ENCODE assay signal across 21 cellular contexts in the genomic region with DNA sequence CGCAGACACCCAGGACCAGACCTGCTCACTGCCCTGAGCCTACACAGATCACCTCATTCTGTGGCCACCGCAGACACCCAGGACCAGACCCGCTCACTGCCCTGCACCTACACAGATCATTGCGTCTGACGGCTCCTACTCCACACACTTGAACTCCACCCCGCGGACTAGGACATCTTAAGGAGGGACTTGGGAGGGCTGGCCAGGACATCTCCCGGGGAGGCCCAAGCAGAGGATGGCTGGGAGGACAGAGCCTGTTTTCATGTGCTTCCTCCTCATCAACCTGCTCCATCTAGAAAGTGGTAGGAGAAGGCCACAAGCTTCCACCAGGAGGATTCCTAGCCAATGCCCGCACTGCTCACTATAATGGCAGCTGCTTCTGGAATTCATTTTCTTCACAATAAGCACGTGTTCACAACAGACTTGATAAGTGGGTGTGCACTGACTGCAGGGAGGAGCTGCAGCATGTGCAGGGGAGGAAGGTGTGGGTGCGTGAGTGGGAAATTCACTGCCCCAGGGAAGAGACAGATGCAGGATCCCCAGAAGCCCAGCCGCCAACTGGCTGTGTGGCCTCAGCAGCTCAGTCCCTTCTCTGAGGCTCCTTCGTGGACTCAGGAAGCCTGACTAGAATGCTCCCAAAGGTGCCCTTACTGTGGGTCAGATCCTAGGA.
A peak's percentile ranks its signal among the peaks of the same experiment; 100 is the strongest.
DNase-seq lines count a peak whose midpoint lies in the region; FAIRE-seq and TF ChIP-seq lines count a peak whose summit lies in the region.
"Had no signal": no experiment of that assay in that cellular context is flagged by ENCODE, and none has a peak within 500 bp of the region (broad histone marks: within the 10 kb centered on the region; RNA-seq: fewer than 3 reads in every experiment).

No MANE protein-coding gene starts in this region.

- intact Hi-C loops in kidney (cut with DNase I): no loop called here

- CTCF ChIA-PET in HEK293 (lab: Yijun Ruan, JAX): interaction anchor here (0.7 kb wide), 1 partner anchor 92 kb away, joined by 3 read pairs; no protein-coding TSS in a partner anchor

- H3K4me1 ChIP-seq in HEK293 (ENCODE audit: control insufficient read depth, insufficient read depth, low read length) (no peaks in the 10 kb centered on the region), kidney (ENCODE audit: control insufficient read depth in 1 of 2, insufficient read depth in 1 of 2, low read depth in 1 of 2, low read length in 2 of 2) (no peaks in the 10 kb centered on the region)
- H3K4me1 ChIP-seq: A549, Caco-2 had no signal

- DNase-seq in kidney (peak; percentile 29), mesenteric fat pad (ENCODE audit: low spot score) (peak; percentile 49), RPMI8226 (no peak), NCI-H1105 treated with DMSO at 0.1 percent for 48 hours (lab: John Stamatoyannopoulos, UW) (no peak)
- no peak for DNase-seq in stimulated activated CD8-positive, alpha-beta memory T cell treated with anti-CD3 and anti-CD28 coated beads, Interleukin-4, amount 100 ng/mL, for 48 hours
- DNase-seq: AML-193; Calu3; CD4-positive, alpha-beta T cell; CD8-positive, alpha-beta T cell; DMS79 treated with DMSO at 0.1 percent for 48 hours; GF-D8 had no signal

- H3K4me3 ChIP-seq in HEK293 (ENCODE audit: low read depth, low read length): no peak overlapping the region
- H3K4me3 ChIP-seq in kidney (ENCODE audit: low read length in 2 of 2): no peak overlapping the region
- H3K4me3 ChIP-seq: A549; BLaER1 treated with 17β-estradiol and CSF1 and Interleukin-3, amounts not matched to agents 10 nM and 100 nM had no signal

- no peak overlapping the region for H3K27ac ChIP-seq in HEK293 (ENCODE audit: extremely low read depth, low read depth, low read length)
- no peak overlapping the region for H3K27ac ChIP-seq in kidney (ENCODE audit: low read depth in 2 of 2, low read length in 2 of 2)
- H3K27ac ChIP-seq: 22Rv1; A549; BLaER1 treated with 17β-estradiol and CSF1 and Interleukin-3, amounts not matched to agents 10 nM and 100 nM; C4-2B had no signal

- POLR2A ChIA-PET in HEK293 (lab: Yijun Ruan, JAX): no interaction called here

- TF ChIP-seq CTCF in HEK293 (tag by site-specific recombination; IDR thresholded peaks at IDR 0.05): no peak
- TF ChIP-seq CTCF in kidney (IDR thresholded peaks at IDR 0.05; ENCODE audit: borderline replicate concordance, extremely low read depth, insufficient read depth): no peak

- no peaks in the 10 kb centered on the region for H3K9me3 ChIP-seq in HEK293 (ENCODE audit: control insufficient read depth, insufficient read depth, low read depth, low read length)
- H3K9me3 ChIP-seq in kidney (ENCODE audit: control insufficient read depth in 1 of 2, low read length in 2 of 2): no peaks in the 10 kb centered on the region
- H3K9me3 ChIP-seq: Caco-2 had no signal

- H3K36me3 ChIP-seq in HEK293 (ENCODE audit: control insufficient read depth in 2 of 2, insufficient read depth in 1 of 2, low read length in 2 of 2) (no peaks in the 10 kb centered on the region), kidney (ENCODE audit: control insufficient read depth in 1 of 2, insufficient read depth in 2 of 2, low read length in 2 of 2) (no peaks in the 10 kb centered on the region)
- H3K36me3 ChIP-seq: BLaER1 treated with 17β-estradiol and CSF1 and Interleukin-3, amounts not matched to agents 10 nM and 100 nM had no signal

- H3K9ac ChIP-seq in kidney (ENCODE audit: low read length in 2 of 2): no peak overlapping the region
- H3K9ac ChIP-seq: BLaER1 treated with 17β-estradiol and CSF1 and Interleukin-3, amounts not matched to agents 10 nM and 100 nM had no signal

- no peak for FAIRE-seq in kidney (lab: Jason Lieb, UNC)
- FAIRE-seq: A549, D721Med, G401.6, GM12891, GM19239 had no signal

TF ChIP-seq in HEK293, 187 proteins besides CTCF, POLR2A, EP300 and RAD21:
- peak; percentile 78 for TF ChIP-seq EGR2 (tag by site-specific recombination; IDR thresholded peaks at IDR 0.05; ENCODE audit: low read depth)
- peak; percentile 78 for TF ChIP-seq ZFHX2 (tag by site-specific recombination; conservative IDR thresholded peaks at IDR 0.05)
- TF ChIP-seq ZSCAN23 (tag by site-specific recombination; IDR thresholded peaks at IDR 0.05): no peak

Comparison
In these comparisons a context has a peak if more than half of its experiments do, and no peak if none do; other contexts are left out.
1. DNase-seq: peak in kidney (single experiment) and mesenteric fat pad (single experiment); none in RPMI8226 (single experiment), NCI-H1105 treated with DMSO at 0.1 percent for 48 hours (single experiment) and stimulated activated CD8-positive, alpha-beta memory T cell treated with anti-CD3 and anti-CD28 coated beads, Interleukin-4, amount 100 ng/mL, for 48 hours (single experiment).